ENCODE assay signal across 16 cellular contexts in the genomic region with DNA sequence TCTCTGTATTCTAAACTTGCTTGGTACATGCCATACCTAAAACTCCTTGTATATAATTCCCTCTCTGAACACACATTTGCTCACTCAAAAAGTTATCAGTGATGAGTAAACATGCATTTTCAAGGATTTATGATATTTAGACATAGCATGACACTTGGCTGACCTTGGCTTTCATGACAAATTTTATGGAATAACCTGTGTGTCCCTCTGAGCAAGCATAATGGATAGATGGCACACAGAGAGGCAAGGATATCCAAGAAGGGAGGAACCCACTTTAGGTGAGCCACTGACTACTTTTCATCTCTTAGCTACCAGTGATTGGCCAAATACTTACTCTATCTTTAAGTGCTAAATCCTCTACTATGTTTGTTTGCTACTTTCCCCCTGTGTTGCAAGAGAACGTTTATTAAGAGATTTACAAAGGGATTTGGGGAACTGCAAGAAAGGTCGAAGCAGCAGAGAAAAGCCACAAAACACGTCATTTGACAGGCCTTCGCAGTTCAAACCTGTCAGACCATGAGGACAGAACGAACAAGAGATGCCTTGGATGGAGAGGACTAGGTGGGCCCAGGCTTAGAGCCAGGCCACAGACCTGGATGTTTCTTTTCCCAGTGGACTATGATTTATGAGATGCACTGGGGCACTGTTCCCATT.
A peak's percentile ranks its signal among the peaks of the same experiment; 100 is the strongest.
DNase-seq lines count a peak whose midpoint lies in the region; ATAC-seq and TF ChIP-seq lines count a peak whose summit lies in the region.
"Had no signal": no experiment of that assay in that cellular context is flagged by ENCODE, and none has a peak within 500 bp of the region (broad histone marks: within the 10 kb centered on the region; RNA-seq: fewer than 3 reads in every experiment).

No MANE protein-coding gene starts in this region.

- H3K9me3 ChIP-seq in lower lobe of right lung, result no peaks in the 10 kb centered on the region
- H3K9me3 ChIP-seq: BLaER1, HAP-1 had no signal

- DNase-seq in NCI-H69 (lab: John Stamatoyannopoulos, UW), result peak; percentile 10
- peak; percentile 97 for DNase-seq in amniotic epithelial cell (ENCODE audit: low read depth)
- no peak for DNase-seq in lower lobe of right lung
- no peak for DNase-seq in NCI-H1417 treated with DMSO at 0.1 percent for 48 hours (lab: John Stamatoyannopoulos, UW)
- no peak for DNase-seq in stimulated activated naive B cell treated with anti-CD40 and anti-IgM and Interleukin-4, amounts not matched to agents 10 μg/mL and 1 μg/mL and 100 μg/mL, for 72 hours
- no peak for DNase-seq in NCI-H2171 (lab: John Stamatoyannopoulos, UW)
- DNase-seq: 8988T; AML-193; Calu3; CD4-positive, CD25-positive, alpha-beta regulatory T cell; DMS 273 treated with DMSO at 0.1 percent for 48 hours; HFFc6 had no signal

- no peaks in the 10 kb centered on the region for H3K9me3 Mint-ChIP-seq in stimulated activated naive B cell treated with anti-CD40 and anti-IgM and Interleukin-4, amounts not matched to agents 10 μg/mL and 1 μg/mL and 100 μg/mL, for 72 hours
- H3K9me3 Mint-ChIP-seq: CD4-positive, CD25-positive, alpha-beta regulatory T cell; HFFc6 had no signal

- H3K36me3 Mint-ChIP-seq in stimulated activated naive B cell treated with anti-CD40 and anti-IgM and Interleukin-4, amounts not matched to agents 10 μg/mL and 1 μg/mL and 100 μg/mL, for 72 hours, result peaks cover 33 to 59% of the 10 kb centered on the region in 2 donors

- ATAC-seq in lower lobe of right lung, result peak; percentile 31 to 69
- ATAC-seq in GM18517 (IDR thresholded peaks at IDR 0.05; ENCODE audit: unreplicated experiment), result no peak
- no peak for ATAC-seq in stimulated activated naive B cell treated with anti-CD40 and anti-IgM and Interleukin-4, amounts not matched to agents 10 μg/mL and 1 μg/mL and 100 μg/mL, for 72 hours (replicated peaks)

- intact Hi-C loops in lower lobe of right lung (cut with DNase I), result no loop called here

- H3K27me3 ChIP-seq in lower lobe of right lung (ENCODE audit: low read depth), result no peaks in the 10 kb centered on the region
- H3K27me3 ChIP-seq: BLaER1 had no signal

- H3K4me1 Mint-ChIP-seq in stimulated activated naive B cell treated with anti-CD40 and anti-IgM and Interleukin-4, amounts not matched to agents 10 μg/mL and 1 μg/mL and 100 μg/mL, for 72 hours, result no peaks in the 10 kb centered on the region

- peaks cover 6% of the 10 kb centered on the region for H3K36me3 ChIP-seq in lower lobe of right lung
- H3K36me3 ChIP-seq: HAP-1 had no signal

- H3K4me3 ChIP-seq in lower lobe of right lung, result no peak overlapping the region
- H3K4me3 ChIP-seq: BLaER1, HAP-1 had no signal

- H3K27ac ChIP-seq in C4-2B (peak overlapping the region; percentile 19; the same call in 1 of the 2 replicates), lower lobe of right lung (no peak overlapping the region)
- H3K27ac ChIP-seq: BLaER1 had no signal

- H3K27me3 Mint-ChIP-seq in stimulated activated naive B cell treated with anti-CD40 and anti-IgM and Interleukin-4, amounts not matched to agents 10 μg/mL and 1 μg/mL and 100 μg/mL, for 72 hours, result no peaks in the 10 kb centered on the region
- H3K27me3 Mint-ChIP-seq: CD4-positive, CD25-positive, alpha-beta regulatory T cell had no signal

- H3K4me1 ChIP-seq in lower lobe of right lung, result no peaks in the 10 kb centered on the region
- H3K4me1 ChIP-seq: BLaER1, HAP-1 had no signal

- no peak overlapping the region for H3K4me3 Mint-ChIP-seq in stimulated activated naive B cell treated with anti-CD40 and anti-IgM and Interleukin-4, amounts not matched to agents 10 μg/mL and 1 μg/mL and 100 μg/mL, for 72 hours
- H3K4me3 Mint-ChIP-seq: CD4-positive, CD25-positive, alpha-beta regulatory T cell; HFFc6 had no signal

- no peak overlapping the region for H3K27ac Mint-ChIP-seq in stimulated activated naive B cell treated with anti-CD40 and anti-IgM and Interleukin-4, amounts not matched to agents 10 μg/mL and 1 μg/mL and 100 μg/mL, for 72 hours
- H3K27ac Mint-ChIP-seq: CD4-positive, CD25-positive, alpha-beta regulatory T cell; HFFc6 had no signal

- no peak for TF ChIP-seq CTCF in C4-2B (conservative IDR thresholded peaks at IDR 0.05)
- TF ChIP-seq CTCF in lower lobe of right lung (IDR thresholded peaks at IDR 0.05), result no peak

Comparison
In these comparisons a context has a peak if more than half of its experiments do, and no peak if none do; other contexts are left out.
1. DNase-seq: peak in NCI-H69 (single experiment) and amniotic epithelial cell (single experiment); none in lower lobe of right lung (single experiment), NCI-H1417 treated with DMSO at 0.1 percent for 48 hours (single experiment), stimulated activated naive B cell treated with anti-CD40 and anti-IgM and Interleukin-4, amounts not matched to agents 10 μg/mL and 1 μg/mL and 100 μg/mL, for 72 hours (single experiment) and NCI-H2171 (single experiment).
2. ATAC-seq: peak in lower lobe of right lung (2 of 2); none in GM18517 (single experiment) and stimulated activated naive B cell treated with anti-CD40 and anti-IgM and Interleukin-4, amounts not matched to agents 10 μg/mL and 1 μg/mL and 100 μg/mL, for 72 hours (0 of 2).